16 cellular contexts compared by ENCODE assay signal in genomic region chr2:234571620-234572407, GRCh38.
DNase-seq lines count a peak whose midpoint lies in the region; ATAC-seq and TF ChIP-seq lines count a peak whose summit lies in the region.
"Had no signal": no experiment of that assay in that cellular context is flagged by ENCODE, and none has a peak within 500 bp of the region (broad histone marks: within the 10 kb centered on the region; RNA-seq: fewer than 3 reads in every experiment).

No MANE protein-coding gene starts in this region.

- H3K4me2 ChIP-seq in BLaER1: peak overlapping the region; percentile 77
- no peak overlapping the region for H3K4me2 ChIP-seq in IMR-90 (ENCODE audit: low read depth, low read length)
- peak overlapping the region; percentile 35 for H3K4me2 ChIP-seq in OCI-LY7 (ENCODE audit: low read length)
- H3K4me2 ChIP-seq in hepatocyte: no peak overlapping the region

- H3K4me1 ChIP-seq in BLaER1 (peaks cover 100% of the 10 kb centered on the region), IMR-90 (ENCODE audit: control insufficient read depth, insufficient read depth, low read length) (peaks cover 3% of the 10 kb centered on the region; the same call in 1 of the 2 replicates), OCI-LY7 (ENCODE audit: insufficient read depth, low read length, poor library complexity, severe bottlenecking) (peaks cover 13% of the 10 kb centered on the region), hepatocyte (ENCODE audit: insufficient read depth) (no peaks in the 10 kb centered on the region)
- H3K4me1 ChIP-seq: HAP-1, lower lobe of right lung, tibial artery had no signal

- H4K20me1 ChIP-seq in BLaER1: no peaks in the 10 kb centered on the region
- no peaks in the 10 kb centered on the region for H4K20me1 ChIP-seq in IMR-90 (ENCODE audit: insufficient read depth, low read length)
- H4K20me1 ChIP-seq in OCI-LY7 (ENCODE audit: insufficient read depth, low read length): no peaks in the 10 kb centered on the region
- H4K20me1 ChIP-seq in hepatocyte (ENCODE audit: insufficient read depth, poor library complexity, severe bottlenecking): no peaks in the 10 kb centered on the region

- H3K4me3 ChIP-seq in BLaER1 (no peak overlapping the region), IMR-90 (ENCODE audit: insufficient read depth, low read depth, low read length) (no peak overlapping the region), OCI-LY7 (ENCODE audit: low read depth, low read length, poor library complexity, severe bottlenecking) (no peak overlapping the region), hepatocyte (no peak overlapping the region)
- H3K4me3 ChIP-seq: HAP-1, lower lobe of right lung, tibial artery had no signal

- DNase-seq in IMR-90: peak; percentile 45
- DNase-seq in OCI-LY7 (ENCODE audit: low spot score): peak; percentile 60
- peak; percentile 21 for DNase-seq in hepatocyte (ENCODE audit: low spot score)
- no peak for DNase-seq in NCI-H2227 (lab: John Stamatoyannopoulos, UW; ENCODE audit: unreplicated experiment)
- DNase-seq in DMS 273 treated with DMSO at 0.1 percent for 48 hours (lab: John Stamatoyannopoulos, UW): no peak
- no peak for DNase-seq in NCI-H748 treated with DMSO at 0.1 percent for 48 hours (lab: John Stamatoyannopoulos, UW)
- DNase-seq: activated CD4-positive, alpha-beta T cell treated with anti-CD3 and anti-CD28 coated beads, Interleukin-2, amount 10 ng/mL, durations not matched to agents 24 days and 14 days; activated T-cell treated with anti-CD3 and anti-CD28 coated beads, Interleukin-2, amount 50 U/mL, for 1 hour; Calu3; lower lobe of right lung; NCI-H1694; NCI-H524; tibial artery had no signal

- no peak overlapping the region for H3K9ac ChIP-seq in BLaER1
- H3K9ac ChIP-seq in IMR-90 (ENCODE audit: low read depth, low read length): no peak overlapping the region

- intact Hi-C loops in IMR-90 (cut with micrococcal nuclease) (no loop called here), OCI-LY7 (cut with micrococcal nuclease; ENCODE audit: unreplicated experiment) (no loop called here)

- no peak overlapping the region for H2BK5ac ChIP-seq in IMR-90 (ENCODE audit: low read depth, low read length, poor library complexity, severe bottlenecking)

- no peak overlapping the region for H3K56ac ChIP-seq in IMR-90 (ENCODE audit: extremely low read depth, insufficient read depth, low read length)

- H3K27me3 ChIP-seq in BLaER1: no peaks in the 10 kb centered on the region
- no peaks in the 10 kb centered on the region for H3K27me3 ChIP-seq in IMR-90 (ENCODE audit: control insufficient read depth, insufficient read depth, low read length)
- no peaks in the 10 kb centered on the region for H3K27me3 ChIP-seq in hepatocyte

- no peaks in the 10 kb centered on the region for H3K9me2 ChIP-seq in OCI-LY7 (ENCODE audit: insufficient read depth, low read length)
- H3K9me2 ChIP-seq in hepatocyte (replicated peaks; ENCODE audit: insufficient read depth): no peaks in the 10 kb centered on the region

- no peak overlapping the region; the same call in 1 of the 2 replicates for H4K91ac ChIP-seq in IMR-90 (ENCODE audit: insufficient read depth, low read depth, low read length)

- H2BK15ac ChIP-seq in IMR-90 (ENCODE audit: low read depth, low read length): 0 out of 3 replicates have a peak overlapping the region, but pooled peaks have one; percentile 13

- peak overlapping the region; percentile 43; the same call in 1 of the 2 replicates for H3K4ac ChIP-seq in IMR-90 (ENCODE audit: low read depth, low read length)

- dilution Hi-C loops in IMR-90 (cut with HindIII; ENCODE audit: low sequenced_read_pairs, unreplicated experiment): loop anchor here (25.0 kb wide), 1 partner anchor 540 kb away; no protein-coding TSS in a partner anchor

- no peak overlapping the region for H3K18ac ChIP-seq in IMR-90 (ENCODE audit: low read depth, low read length)

- no peak overlapping the region for H4K5ac ChIP-seq in IMR-90 (ENCODE audit: low read depth, low read length)

- no peaks in the 10 kb centered on the region for H3K79me1 ChIP-seq in IMR-90 (ENCODE audit: low read depth in 1 of 2, low read length in 2 of 2)

- H2AK9ac ChIP-seq in IMR-90 (replicated peaks; ENCODE audit: low read depth, low read length, poor library complexity): no peak overlapping the region

- peaks cover 20% of the 10 kb centered on the region for H3K9me3 ChIP-seq in BLaER1
- no peaks in the 10 kb centered on the region for H3K9me3 ChIP-seq in IMR-90 (ENCODE audit: control insufficient read depth, insufficient read depth, low read length)
- H3K9me3 ChIP-seq in OCI-LY7 (ENCODE audit: low read length): no peaks in the 10 kb centered on the region
- no peaks in the 10 kb centered on the region for H3K9me3 ChIP-seq in hepatocyte (ENCODE audit: low read depth)
- H3K9me3 ChIP-seq: HAP-1, lower lobe of right lung, tibial artery had no signal

- H2BK120ac ChIP-seq in IMR-90 (ENCODE audit: low read depth, low read length): peak overlapping the region; percentile 61; the same call in 1 of the 2 replicates

- H4K8ac ChIP-seq in IMR-90 (ENCODE audit: low read depth in 2 of 2, low read length in 2 of 2): no peak overlapping the region

- H3K14ac ChIP-seq in IMR-90 (replicated peaks; ENCODE audit: low read depth, low read length): peak overlapping the region; percentile 70; the same call in 1 of the 2 replicates

- BruUV-seq in IMR-90 (replicated peaks; lab: Mats Ljungman, UMichigan) (no TSS peak), OCI-LY7 (replicated peaks; lab: Mats Ljungman, UMichigan) (no TSS peak)

- H2AFZ ChIP-seq in IMR-90 (replicated peaks; ENCODE audit: low read length, poor library complexity): no peak overlapping the region
- no peak overlapping the region for H2AFZ ChIP-seq in OCI-LY7 (ENCODE audit: low read length)
- H2AFZ ChIP-seq in hepatocyte: no peak overlapping the region

- no peaks in the 10 kb centered on the region; the same call in 1 of the 2 replicates for H3K9me1 ChIP-seq in IMR-90 (ENCODE audit: insufficient read depth, low read length)

- H3K36me3 ChIP-seq in BLaER1 (no peaks in the 10 kb centered on the region), IMR-90 (ENCODE audit: control insufficient read depth, insufficient read depth, low read length) (no peaks in the 10 kb centered on the region), OCI-LY7 (ENCODE audit: insufficient read depth, low read length) (no peaks in the 10 kb centered on the region), hepatocyte (replicated peaks; ENCODE audit: insufficient read depth, low read depth) (no peaks in the 10 kb centered on the region)
- H3K36me3 ChIP-seq: HAP-1, lower lobe of right lung, tibial artery had no signal

- no CpG with 5 or more reads among the region's 9 CpGs for WGBS in IMR-90 (ENCODE audit: extremely low coverage in 2 of 2, insufficient read length in 1 of 2), 2 experiments
- 83% methylated on average over 9 of the region's 9 CpGs for WGBS in hepatocyte (ENCODE audit: low lambda C conversion rate, missing lambda C conversion rate)

- POLR2A ChIA-PET in IMR-90 (lab: Charles Lee; ENCODE audit: unreplicated experiment): no interaction called here
- POLR2A ChIA-PET in OCI-LY7 (lab: Charles Lee): interaction anchor here (0.5 to 1.1 kb wide), 5 partner anchors 9 to 1945 kb away, joined by 3 to 5 read pairs (median 3); no protein-coding TSS in a partner anchor

- in situ Hi-C loops in IMR-90 (cut with MboI; ENCODE audit: low sequenced_read_pairs): no loop called here

- CTCF ChIA-PET in IMR-90 (lab: Yijun Ruan, JAX): no interaction called here
- CTCF ChIA-PET in OCI-LY7 (lab: Charles Lee; ENCODE audit: unreplicated experiment): no interaction called here

- 0 out of 2 replicates have a peak overlapping the region, but pooled peaks have one; percentile 33 for H2AK5ac ChIP-seq in IMR-90 (ENCODE audit: low read depth, low read length)

- TF ChIP-seq RAD21 in IMR-90 (IDR thresholded peaks at IDR 0.05; ENCODE audit: low read length): no peak

- TF ChIP-seq POLR2A in IMR-90 (IDR thresholded peaks at IDR 0.05; ENCODE audit: low read depth, low read length): no peak

- no peaks in the 10 kb centered on the region for H3K79me2 ChIP-seq in OCI-LY7 (ENCODE audit: insufficient read depth, low read depth, low read length)
- H3K79me2 ChIP-seq in hepatocyte: no peaks in the 10 kb centered on the region

- peak overlapping the region; percentile 49 for H2BK20ac ChIP-seq in IMR-90 (ENCODE audit: low read depth, low read length)

- H3K27ac ChIP-seq in BLaER1 (no peak overlapping the region), IMR-90 (ENCODE audit: insufficient read depth, low read length) (no peak overlapping the region), OCI-LY7 (ENCODE audit: low read depth, low read length, poor library complexity, severe bottlenecking) (peak overlapping the region; percentile 14), hepatocyte (no peak overlapping the region)
- H3K27ac ChIP-seq: lower lobe of right lung, tibial artery had no signal

- peak; percentile 57 for ATAC-seq in IMR-90 (ENCODE audit: low read depth)
- ATAC-seq in GM21825 (IDR thresholded peaks at IDR 0.05; ENCODE audit: unreplicated experiment): no peak

- H3K23ac ChIP-seq in IMR-90 (ENCODE audit: low read depth, low read length): no peak overlapping the region

- TF ChIP-seq CTCF in IMR-90 (conservative IDR thresholded peaks at IDR 0.05; ENCODE audit: low read depth, low read length): no peak
- no peak for TF ChIP-seq CTCF in OCI-LY7 (conservative IDR thresholded peaks at IDR 0.05; ENCODE audit: low read length)
- no peak for TF ChIP-seq CTCF in hepatocyte (IDR thresholded peaks at IDR 0.05; ENCODE audit: poor library complexity)

TF ChIP-seq in IMR-90, 13 proteins besides CTCF, POLR2A, EP300 and RAD21 (continues in another document):
- TF ChIP-seq NFE2L2 (IDR thresholded peaks at IDR 0.05; ENCODE audit: low read depth, low read length): no peak
- no peak for TF ChIP-seq MAZ (IDR thresholded peaks at IDR 0.05; ENCODE audit: borderline replicate concordance, low read depth, low read length)
- TF ChIP-seq MXI1 (IDR thresholded peaks at IDR 0.05; ENCODE audit: borderline replicate concordance, low read depth, low read length): no peak
- no peak for TF ChIP-seq FOS (IDR thresholded peaks at IDR 0.05; ENCODE audit: low read depth, low read length)
- no peak for TF ChIP-seq USF2 (IDR thresholded peaks at IDR 0.05; ENCODE audit: low read depth, low read length)
- TF ChIP-seq CEBPB (IDR thresholded peaks at IDR 0.05; ENCODE audit: low read depth, low read length): no peak
- no peak for TF ChIP-seq RFX5 (IDR thresholded peaks at IDR 0.05; ENCODE audit: low read depth, low read length)

Comparison
In these comparisons a context has a peak if more than half of its experiments do, and no peak if none do; other contexts are left out.
1. H3K4me2 ChIP-seq: peak in BLaER1 (single experiment) and OCI-LY7 (single experiment); none in IMR-90 (single experiment) and hepatocyte (single experiment).
2. DNase-seq: peak in IMR-90 (single experiment), OCI-LY7 (single experiment) and hepatocyte (single experiment); none in NCI-H2227 (single experiment), DMS 273 treated with DMSO at 0.1 percent for 48 hours (single experiment) and NCI-H748 treated with DMSO at 0.1 percent for 48 hours (single experiment).